Comparison of ENCODE assay signal across 8 cellular contexts in genomic region chr19:19488875-19489690, GRCh38. TPM values are rescaled to one million over a fixed set of nuclear protein-coding genes. Genes with fewer than 3 reads are reported as not detected.
DNase-seq lines count a peak whose midpoint lies in the region; ATAC-seq and TF ChIP-seq lines count a peak whose summit lies in the region.

No MANE protein-coding gene starts in this region.

- peaks cover 73 to 98% (median 91%) of the 10 kb centered on the region in 11 experiments; a peak in 21 of 22 replicates for H4K20me1 ChIP-seq in BLaER1 treated with 17β-estradiol and CSF1 and Interleukin-3, amounts not matched to agents 10 nM and 100 nM

- no peaks in the 10 kb centered on the region for H3K9me3 ChIP-seq in BLaER1 treated with 17β-estradiol and CSF1 and Interleukin-3, amounts not matched to agents 10 nM and 100 nM (replicated peaks in 1 of 11)
- H3K9me3 ChIP-seq in HUES48 (ENCODE audit: control insufficient read depth, insufficient read depth, low read length), result no peaks in the 10 kb centered on the region
- no peaks in the 10 kb centered on the region for H3K9me3 ChIP-seq in tibial nerve

- H3K4me3 Mint-ChIP-seq in activated naive CD8-positive, alpha-beta T cell treated with anti-CD3 and anti-CD28 coated beads, Interleukin-2, amount 10 ng/mL, durations not matched to agents 7 days and 5 days, result peak overlapping the region; percentile 73

- H3K4me3 ChIP-seq in BLaER1 treated with 17β-estradiol and CSF1 and Interleukin-3, amounts not matched to agents 10 nM and 100 nM, result no peak overlapping the region; a peak in 1 of 20 replicates
- H3K4me3 ChIP-seq in HUES48 (ENCODE audit: low read depth, low read length) (no peak overlapping the region), tibial nerve (peak overlapping the region in 2 of 4 donors; percentile 27 to 36)

- 15 to 25% methylated on average over 11 to 14 of the region's 14 CpGs for WGBS in tibial nerve, 2 donors

- POLR2A ChIA-PET in activated naive CD8-positive, alpha-beta T cell treated with anti-CD3 and anti-CD28 coated beads, Interleukin-2, amount 10 ng/mL, durations not matched to agents 7 days and 5 days (lab: Charles Lee), result interaction anchor here (0.5 to 4.1 kb wide), 14 partner anchors 27 to 163 kb away, joined by 3 to 50 read pairs (median 4); partner anchors contain the start of genes GATAD2A, NDUFA13 and TSSK6

- peak overlapping the region; percentile 99 for H3K27ac Mint-ChIP-seq in activated naive CD8-positive, alpha-beta T cell treated with anti-CD3 and anti-CD28 coated beads, Interleukin-2, amount 10 ng/mL, durations not matched to agents 7 days and 5 days

- peaks cover 36% of the 10 kb centered on the region for H3K4me1 Mint-ChIP-seq in activated naive CD8-positive, alpha-beta T cell treated with anti-CD3 and anti-CD28 coated beads, Interleukin-2, amount 10 ng/mL, durations not matched to agents 7 days and 5 days

- H3K4me1 ChIP-seq in BLaER1 treated with 17β-estradiol and CSF1 and Interleukin-3, amounts not matched to agents 10 nM and 100 nM, result peaks cover 61 to 73% (median 70%) of the 10 kb centered on the region in 10 experiments
- H3K4me1 ChIP-seq in HUES48 (ENCODE audit: control insufficient read depth, insufficient read depth, low read length), result peaks cover 35% of the 10 kb centered on the region
- peaks cover 0 to 59% (median 30%) of the 10 kb centered on the region in 4 donors for H3K4me1 ChIP-seq in tibial nerve

- no peaks in the 10 kb centered on the region for H3K27me3 ChIP-seq in BLaER1 treated with 17β-estradiol and CSF1 and Interleukin-3, amounts not matched to agents 10 nM and 100 nM
- H3K27me3 ChIP-seq in HUES48 (ENCODE audit: control insufficient read depth, insufficient read depth, low read length) (no peaks in the 10 kb centered on the region), tibial nerve (no peaks in the 10 kb centered on the region)

- peak overlapping the region; percentile 68 to 93 (median 79) for H3K4me2 ChIP-seq in BLaER1 treated with 17β-estradiol and CSF1 and Interleukin-3, amounts not matched to agents 10 nM and 100 nM

- peak overlapping the region; percentile 63 to 89 (median 81) for H3K27ac ChIP-seq in BLaER1 treated with 17β-estradiol and CSF1 and Interleukin-3, amounts not matched to agents 10 nM and 100 nM
- H3K27ac ChIP-seq in HUES48 (ENCODE audit: low read depth, low read length) (peak overlapping the region; percentile 95), tibial nerve (peak overlapping the region; percentile 63 to 85 (median 84))

- no peaks in the 10 kb centered on the region for H3K36me3 Mint-ChIP-seq in activated naive CD8-positive, alpha-beta T cell treated with anti-CD3 and anti-CD28 coated beads, Interleukin-2, amount 10 ng/mL, durations not matched to agents 7 days and 5 days

- peak overlapping the region; percentile 56 to 75 (median 67) for H3K9ac ChIP-seq in BLaER1 treated with 17β-estradiol and CSF1 and Interleukin-3, amounts not matched to agents 10 nM and 100 nM
- peak overlapping the region; percentile 32 for H3K9ac ChIP-seq in HUES48 (ENCODE audit: low read depth, low read length)

- TF ChIP-seq EP300 in tibial nerve (IDR thresholded peaks at IDR 0.05), result peak in 1 of 2 donors; percentile 83

- no peaks in the 10 kb centered on the region for H3K27me3 Mint-ChIP-seq in activated naive CD8-positive, alpha-beta T cell treated with anti-CD3 and anti-CD28 coated beads, Interleukin-2, amount 10 ng/mL, durations not matched to agents 7 days and 5 days

- ATAC-seq in GM19372 (IDR thresholded peaks at IDR 0.05; ENCODE audit: low read depth, unreplicated experiment) (peak; percentile 60), Right ventricle myocardium superior (ENCODE audit: poor library complexity) (peak; percentile 66)
- ATAC-seq in activated naive CD8-positive, alpha-beta T cell treated with anti-CD3 and anti-CD28 coated beads, Interleukin-2, amount 10 ng/mL, durations not matched to agents 7 days and 5 days (ENCODE audit: low read depth), result peak; percentile 93

- intact Hi-C loops in Right ventricle myocardium superior (cut with DNase I), result loop anchor here (2.0 kb wide), 1 partner anchor 122 kb away; no protein-coding TSS in a partner anchor

- peaks cover 41 to 60% (median 50%) of the 10 kb centered on the region in 11 experiments for H3K36me3 ChIP-seq in BLaER1 treated with 17β-estradiol and CSF1 and Interleukin-3, amounts not matched to agents 10 nM and 100 nM
- H3K36me3 ChIP-seq in HUES48 (ENCODE audit: control insufficient read depth, insufficient read depth, low read length) (peaks cover 28% of the 10 kb centered on the region), tibial nerve (peaks cover 0 to 27% (median 3%) of the 10 kb centered on the region in 3 donors)

- DNase-seq in SW 1271 (lab: John Stamatoyannopoulos, UW), result peak; percentile 89 to 91
- DNase-seq in activated naive CD8-positive, alpha-beta T cell treated with anti-CD3 and anti-CD28 coated beads, Interleukin-2, amount 10 ng/mL, durations not matched to agents 7 days and 5 days, result peak; percentile 87
- peak; percentile 84 for DNase-seq in Right ventricle myocardium superior
- peak; percentile 87 for DNase-seq in pons (ENCODE audit: low spot score)
- peak; percentile 66 to 84 for DNase-seq in tibial nerve (ENCODE audit: low spot score in 2 of 2)

- peak in 1 of 2 donors; percentile 27 for TF ChIP-seq POLR2A in tibial nerve (IDR thresholded peaks at IDR 0.05)

- H3K9me3 Mint-ChIP-seq in activated naive CD8-positive, alpha-beta T cell treated with anti-CD3 and anti-CD28 coated beads, Interleukin-2, amount 10 ng/mL, durations not matched to agents 7 days and 5 days, result no peaks in the 10 kb centered on the region

- TF ChIP-seq CTCF in tibial nerve (IDR thresholded peaks at IDR 0.05), result peak in 1 of 5 experiments; percentile 15

RNA-seq across cellular contexts. Expression of gene TSSK6, which starts 26.3 kb away (rescaled TPM):
- 1 to 10 TPM; 5.8 to 6.5 TPM for total RNA-seq in activated naive CD8-positive, alpha-beta T cell treated with anti-CD3 and anti-CD28 coated beads, Interleukin-2, amount 10 ng/mL, durations not matched to agents 7 days and 5 days
- total RNA-seq in Right ventricle myocardium superior, result 0.67 TPM
- 1 to 10 TPM; 1.8 to 7.2 (median 3.7) TPM for total RNA-seq in tibial nerve

RNA-seq across cellular contexts. Expression of gene NDUFA13, which starts 26.9 kb away (rescaled TPM):
- 100 to 1,000 TPM; 306 to 336 TPM for total RNA-seq in activated naive CD8-positive, alpha-beta T cell treated with anti-CD3 and anti-CD28 coated beads, Interleukin-2, amount 10 ng/mL, durations not matched to agents 7 days and 5 days
- total RNA-seq in Right ventricle myocardium superior (1,367 TPM), tibial nerve (10 to 100 TPM; 27.3 to 93.6 (median 61.6) TPM)

RNA-seq across cellular contexts. Expression of gene YJEFN3, which starts 39.6 kb away (rescaled TPM):
- 10 to 100 TPM; 11.7 to 11.9 TPM for total RNA-seq in activated naive CD8-positive, alpha-beta T cell treated with anti-CD3 and anti-CD28 coated beads, Interleukin-2, amount 10 ng/mL, durations not matched to agents 7 days and 5 days
- 5.8 TPM for total RNA-seq in Right ventricle myocardium superior
- total RNA-seq in tibial nerve, result 1 to 10 TPM; 4.2 to 9.4 (median 5.7) TPM

RNA-seq across cellular contexts. Expression of gene CILP2, which starts 49.0 kb away (rescaled TPM):
- total RNA-seq in activated naive CD8-positive, alpha-beta T cell treated with anti-CD3 and anti-CD28 coated beads, Interleukin-2, amount 10 ng/mL, durations not matched to agents 7 days and 5 days, result under 1 TPM; 0.11 to 0.14 TPM
- total RNA-seq in Right ventricle myocardium superior (0.40 TPM), tibial nerve (under 1 TPM in 2 of 4 donors, not detected in 2; 0.20 to 0.66 TPM)
